Comparison of ENCODE assay signal across 24 cellular contexts in genomic region chr1:240426056-240426455, GRCh38.
"Had no signal": no experiment of that assay in that cellular context is flagged by ENCODE, and none has a peak within 500 bp of the region (broad histone marks: within the 10 kb centered on the region; RNA-seq: fewer than 3 reads in every experiment).

No MANE protein-coding gene starts in this region.

- H3K9ac ChIP-seq: neural progenitor cell had no signal

- H3K27me3 Mint-ChIP-seq: effector memory CD8-positive, alpha-beta T cell; stimulated activated naive B cell treated with anti-CD40 and anti-IgM and Interleukin-4, amounts not matched to agents 10 μg/mL and 1 μg/mL and 100 μg/mL, for 72 hours; stimulated activated naive CD8-positive, alpha-beta T cell treated with anti-CD3 and anti-CD28 coated beads, Interleukin-15, Interleukin-2, amounts not matched to agents 100 ng/mL and 50 ng/mL, for 24 hours had no signal

- H2AFZ ChIP-seq: hepatocyte, neural progenitor cell had no signal

- H3K27me3 ChIP-seq: foreskin keratinocyte, gastroesophageal sphincter, heart left ventricle, hepatocyte, left lung, neural progenitor cell, right atrium auricular region, spleen, suprapubic skin, vagina had no signal

- H3K9me3 Mint-ChIP-seq: nephron; neural progenitor cell; stimulated activated naive B cell treated with anti-CD40 and anti-IgM and Interleukin-4, amounts not matched to agents 10 μg/mL and 1 μg/mL and 100 μg/mL, for 72 hours had no signal

- H3K4me3 ChIP-seq: gastroesophageal sphincter, heart left ventricle, hepatocyte, left lung, mucosa of descending colon, neural progenitor cell, prostate gland, right atrium auricular region, spleen, suprapubic skin, vagina had no signal

- H3K4me3 Mint-ChIP-seq: effector memory CD8-positive, alpha-beta T cell; mesothelial cell of epicardium; naive thymus-derived CD4-positive, alpha-beta T cell; nephron; neural progenitor cell; stimulated activated naive B cell treated with anti-CD40 and anti-IgM and Interleukin-4, amounts not matched to agents 10 μg/mL and 1 μg/mL and 100 μg/mL, for 72 hours; stimulated activated naive CD8-positive, alpha-beta T cell treated with anti-CD3 and anti-CD28 coated beads, Interleukin-15, Interleukin-2, amounts not matched to agents 100 ng/mL and 50 ng/mL, for 24 hours had no signal

- ATAC-seq: effector memory CD8-positive, alpha-beta T cell; foreskin keratinocyte; gastroesophageal sphincter; heart left ventricle; left cardiac atrium; left lung; mucosa of descending colon; naive thymus-derived CD4-positive, alpha-beta T cell; sciatic nerve; stimulated activated naive B cell treated with anti-CD40 and anti-IgM and Interleukin-4, amounts not matched to agents 10 μg/mL and 1 μg/mL and 100 μg/mL, for 72 hours had no signal

- H3K36me3 ChIP-seq: gastroesophageal sphincter, heart left ventricle, left lung, neural progenitor cell, prostate gland, right atrium auricular region, spleen, suprapubic skin, vagina had no signal

- H3K79me2 ChIP-seq: hepatocyte had no signal

- H3K27ac Mint-ChIP-seq: effector memory CD8-positive, alpha-beta T cell; mesothelial cell of epicardium; naive thymus-derived CD4-positive, alpha-beta T cell; nephron; neural progenitor cell; stimulated activated naive B cell treated with anti-CD40 and anti-IgM and Interleukin-4, amounts not matched to agents 10 μg/mL and 1 μg/mL and 100 μg/mL, for 72 hours; stimulated activated naive CD8-positive, alpha-beta T cell treated with anti-CD3 and anti-CD28 coated beads, Interleukin-15, Interleukin-2, amounts not matched to agents 100 ng/mL and 50 ng/mL, for 24 hours had no signal

- H3K4me1 Mint-ChIP-seq: mesothelial cell of epicardium; naive thymus-derived CD4-positive, alpha-beta T cell; neural progenitor cell; stimulated activated naive B cell treated with anti-CD40 and anti-IgM and Interleukin-4, amounts not matched to agents 10 μg/mL and 1 μg/mL and 100 μg/mL, for 72 hours had no signal

- H3K9me3 ChIP-seq: gastroesophageal sphincter, heart left ventricle, left lung, mucosa of descending colon, prostate gland, right atrium auricular region, spleen, suprapubic skin, vagina had no signal

- H3K36me3 Mint-ChIP-seq: mesothelial cell of epicardium; naive thymus-derived CD4-positive, alpha-beta T cell; stimulated activated naive B cell treated with anti-CD40 and anti-IgM and Interleukin-4, amounts not matched to agents 10 μg/mL and 1 μg/mL and 100 μg/mL, for 72 hours had no signal

- DNase-seq: cortex of kidney; effector memory CD8-positive, alpha-beta T cell; foreskin keratinocyte; heart left ventricle; kidney; left cardiac atrium; left lung; mesenchymal stem cell; mucosa of descending colon; naive thymus-derived CD4-positive, alpha-beta T cell; spleen; stimulated activated naive B cell treated with anti-CD40 and anti-IgM and Interleukin-4, amounts not matched to agents 10 μg/mL and 1 μg/mL and 100 μg/mL, for 72 hours; trophoblast cell had no signal

- H3K4me2 ChIP-seq: hepatocyte, neural progenitor cell had no signal

- H3K27ac ChIP-seq: foreskin keratinocyte, gastroesophageal sphincter, heart left ventricle, hepatocyte, left lung, neural progenitor cell, prostate gland, right atrium auricular region, spleen, suprapubic skin, vagina had no signal

- H3K4me1 ChIP-seq: foreskin keratinocyte, gastroesophageal sphincter, heart left ventricle, left lung, neural progenitor cell, prostate gland, right atrium auricular region, spleen, suprapubic skin, vagina had no signal
